In the genomic region with DNA sequence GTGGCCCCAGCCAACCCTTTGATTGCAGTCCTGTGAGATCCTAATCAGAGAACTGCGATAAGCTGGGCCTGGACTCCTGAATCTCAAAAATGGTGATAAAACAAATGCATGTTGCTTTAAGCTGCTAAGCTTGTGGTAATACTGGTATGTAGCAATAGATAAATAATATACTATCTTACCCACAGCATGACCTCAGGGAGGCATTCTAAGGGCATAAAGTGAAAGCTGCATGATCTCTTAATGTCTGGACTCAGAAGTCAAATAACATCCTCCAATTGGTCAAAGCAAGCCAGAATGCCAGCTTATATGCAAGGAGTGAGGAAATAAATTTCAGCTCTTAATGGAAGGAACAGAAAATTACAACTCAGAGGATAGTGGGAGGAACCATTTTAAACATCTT, we compare ENCODE assay signal across 15 cellular contexts.
"Had no signal": no experiment of that assay in that cellular context is flagged by ENCODE, and none has a peak within 500 bp of the region (broad histone marks: within the 10 kb centered on the region; RNA-seq: fewer than 3 reads in every experiment).

No MANE protein-coding gene starts in this region.

- H3K4me3 ChIP-seq: neural progenitor cell, pancreas had no signal

- ATAC-seq: activated CD8-positive, alpha-beta T cell treated with anti-CD3 and anti-CD28 coated beads for 36 hours; pancreas; stimulated activated naive CD8-positive, alpha-beta T cell treated with anti-CD3 and anti-CD28 coated beads, Interleukin-15, amount 100 ng/mL, for 72 hours had no signal

- H3K27me3 ChIP-seq: neural progenitor cell, pancreas had no signal

- FAIRE-seq: frontal cortex, pancreas, urothelium cell line had no signal

- H3K36me3 ChIP-seq: neural progenitor cell, pancreas had no signal

- H3K27ac ChIP-seq: neural progenitor cell, pancreas had no signal

- H3K4me1 ChIP-seq: neural progenitor cell, pancreas had no signal

- DNase-seq: activated CD8-positive, alpha-beta memory T cell treated with anti-CD3 and anti-CD28 coated beads, Interleukin-2, amount 50 U/mL, for 4 hours; activated CD8-positive, alpha-beta T cell treated with anti-CD3 and anti-CD28 coated beads for 36 hours; cerebellar nuclear complex; dermis blood vessel endothelial cell; endodermal cell; erythroblast; hippocampal formation; kidney glomerular epithelial cell; midbrain; pancreas; stimulated activated CD4-positive, alpha-beta T cell treated with anti-CD3 and anti-CD28 coated beads, Interleukin-4, amount 100 ng/mL, for 4 hours; stimulated activated naive CD8-positive, alpha-beta T cell treated with anti-CD3 and anti-CD28 coated beads, Interleukin-15, amount 100 ng/mL, for 72 hours had no signal
